In genomic region chr11:71588822-71589545, GRCh38 we compare ENCODE assay signal across 15 cellular contexts. TPM values are rescaled to one million over a fixed set of nuclear protein-coding genes. Genes with fewer than 3 reads are reported as not detected.
DNase-seq lines count a peak whose midpoint lies in the region; ATAC-seq, FAIRE-seq and TF ChIP-seq lines count a peak whose summit lies in the region.
"Not testable (repeated sequence)": the region's sequence is repeated elsewhere in the genome, so short reads cannot be mapped to it uniquely, and the experiment has no call there.
"Had no signal": no experiment of that assay in that cellular context is flagged by ENCODE, and none has a peak within 500 bp of the region (broad histone marks: within the 10 kb centered on the region; RNA-seq: fewer than 3 reads in every experiment).

No MANE protein-coding gene starts in this region.

- not testable (repeated sequence) for H3K27me3 ChIP-seq in CD4-positive, alpha-beta memory T cell (ENCODE audit: insufficient read depth, low read length); HCT116 (ENCODE audit: insufficient read depth, low read length); H1 (replicated peaks in 1 of 4; ENCODE audit: control insufficient read depth in 3 of 4, extremely low read depth in 1 of 4, insufficient read depth in 3 of 4, low read length in 3 of 4); parathyroid adenoma (ENCODE audit: control insufficient read depth, insufficient read depth, low read length)

- H3K9ac ChIP-seq in HCT116 (ENCODE audit: low read length); H1 (replicated peaks in 1 of 4; ENCODE audit: extremely low read depth in 1 of 4, low read depth in 3 of 4, low read length in 3 of 4); parathyroid adenoma: not testable (repeated sequence)

- TF ChIP-seq RAD21 in HCT116 (IDR thresholded peaks at IDR 0.05; ENCODE audit: low read depth) (peak; percentile 54), H1 (IDR thresholded peaks at IDR 0.05 in 1 of 2, conservative IDR thresholded peaks at IDR 0.05 in 1 of 2; ENCODE audit: low read depth in 2 of 2, low read length in 2 of 2) (peak; percentile 27 to 44; a peak in 3 of 4 replicates)

- H2BK120ac ChIP-seq in H1 (replicated peaks; ENCODE audit: low read depth, low read length): not testable (repeated sequence)

- not testable (repeated sequence) for H3K23ac ChIP-seq in H1 (ENCODE audit: insufficient read length)

- not testable (repeated sequence) for H3K27me3 Mint-ChIP-seq in CD4-positive, alpha-beta memory T cell; activated CD4-positive, alpha-beta T cell treated with anti-CD3 and anti-CD28 coated beads, Interleukin-2, amount 10 ng/mL, durations not matched to agents 24 days and 14 days

- H2BK15ac ChIP-seq in H1 (ENCODE audit: low read length): not testable (repeated sequence)

- H2BK12ac ChIP-seq in H1 (ENCODE audit: low read depth, low read length): not testable (repeated sequence)

- not testable (repeated sequence) for TF ChIP-seq POLR2A in HCT116 (IDR thresholded peaks at IDR 0.05; ENCODE audit: borderline replicate concordance, extremely low read depth, insufficient read depth, insufficient read length); H1 (IDR thresholded peaks at IDR 0.05; ENCODE audit: control extremely low read depth in 1 of 2, low read depth in 2 of 2, low read length in 2 of 2)

- CTCF ChIA-PET in CD4-positive, alpha-beta memory T cell (lab: Charles Lee; ENCODE audit: partially characterized antibody); OCI-LY7 (lab: Charles Lee; ENCODE audit: unreplicated experiment): not testable (repeated sequence)
- CTCF ChIA-PET in HCT116 (lab: Charles Lee): interaction anchor here (1.5 kb wide), 1 partner anchor 9 kb away, joined by 7 read pairs; no protein-coding TSS in a partner anchor
- CTCF ChIA-PET in H1 (lab: Charles Lee; ENCODE audit: partially characterized antibody): interaction anchor here (1.2 to 1.6 kb wide), 3 partner anchors 9 to 475 kb away, joined by 3 to 6 read pairs (median 4); no protein-coding TSS in a partner anchor

- not testable (repeated sequence) for H3K9me3 Mint-ChIP-seq in CD4-positive, alpha-beta memory T cell; activated CD4-positive, alpha-beta T cell treated with anti-CD3 and anti-CD28 coated beads, Interleukin-2, amount 10 ng/mL, durations not matched to agents 24 days and 14 days

- H3K79me1 ChIP-seq in H1 (ENCODE audit: low read depth, low read length): not testable (repeated sequence)

- H3K23me2 ChIP-seq in H1 (ENCODE audit: low read depth, low read length): not testable (repeated sequence)

- not testable (repeated sequence) for H3K4me2 ChIP-seq in HCT116 (ENCODE audit: low read length); OCI-LY7 (ENCODE audit: low read length); H1 (ENCODE audit: insufficient read depth in 1 of 2, low read depth in 2 of 2, low read length in 2 of 2); parathyroid adenoma (ENCODE audit: low read length)

- H3K36me3 ChIP-seq in CD4-positive, alpha-beta memory T cell (ENCODE audit: insufficient read depth, low read length); HCT116 (ENCODE audit: control insufficient read depth in 1 of 2, insufficient read depth in 2 of 2, low read length in 2 of 2); OCI-LY7 (ENCODE audit: insufficient read depth, low read length); H1 (ENCODE audit: control insufficient read depth in 2 of 4, insufficient read depth in 4 of 4, low read length in 3 of 4); parathyroid adenoma (ENCODE audit: control insufficient read depth, insufficient read depth, low read length): not testable (repeated sequence)

- H3K18ac ChIP-seq in H1 (ENCODE audit: extremely low read depth, low read length): not testable (repeated sequence)

- H3K9me2 ChIP-seq in HCT116 (ENCODE audit: insufficient read depth); OCI-LY7 (ENCODE audit: insufficient read depth, low read length): not testable (repeated sequence)

- H3K9me3 ChIP-seq in CD4-positive, alpha-beta memory T cell (ENCODE audit: control insufficient read depth in 1 of 2, low read length in 2 of 2); HCT116 (ENCODE audit: control insufficient read depth in 1 of 2, insufficient read depth in 1 of 2, low read depth in 1 of 2, low read length in 2 of 2); OCI-LY7 (ENCODE audit: low read length); H1 (ENCODE audit: insufficient read depth in 2 of 2, low read depth in 1 of 2, low read length in 1 of 2); parathyroid adenoma (ENCODE audit: control insufficient read depth, low read length): not testable (repeated sequence)

- H3K79me2 ChIP-seq in HCT116 (ENCODE audit: insufficient read depth, low read length); OCI-LY7 (ENCODE audit: insufficient read depth, low read depth, low read length); H1 (ENCODE audit: control insufficient read depth in 1 of 2, insufficient read depth in 2 of 2, low read length in 2 of 2); parathyroid adenoma: not testable (repeated sequence)

- H4K20me1 ChIP-seq in HCT116 (ENCODE audit: insufficient read depth); OCI-LY7 (ENCODE audit: insufficient read depth, low read length); H1 (replicated peaks in 1 of 2; ENCODE audit: control insufficient read depth in 1 of 2, insufficient read depth in 2 of 2, low read length in 2 of 2): not testable (repeated sequence)

- H3K4me1 Mint-ChIP-seq in CD4-positive, alpha-beta memory T cell; activated CD4-positive, alpha-beta T cell treated with anti-CD3 and anti-CD28 coated beads, Interleukin-2, amount 10 ng/mL, durations not matched to agents 24 days and 14 days: not testable (repeated sequence)

- DNase-seq in CD4-positive, alpha-beta memory T cell: peak in 3 of 5 donors; percentile 1 to 13 (median 12)
- DNase-seq in HCT116 (ENCODE audit: low read depth, low spot score): peak; percentile 47
- DNase-seq in OCI-LY7 (ENCODE audit: low spot score): peak; percentile 53
- DNase-seq in activated CD4-positive, alpha-beta T cell treated with anti-CD3 and anti-CD28 coated beads, Interleukin-2, amount 10 ng/mL, durations not matched to agents 24 days and 14 days: peak; percentile 82
- peak; percentile 53 to 62 for DNase-seq in activated T-cell treated with anti-CD3 and anti-CD28 coated beads, Interleukin-2, amount 50 U/mL, for 48 hours
- DNase-seq in H1 (ENCODE audit: low read depth in 1 of 2, low spot score in 2 of 2): not testable (repeated sequence)
- DNase-seq in stimulated activated CD4-positive, alpha-beta T cell treated with anti-CD3 and anti-CD28 coated beads, TNF-alpha, amount 100 ng/mL, for 48 hours (ENCODE audit: low read depth in 3 of 3): peak; percentile 23 to 54 (median 35)

- RAD21 ChIA-PET in HCT116 (lab: Charles Lee; ENCODE audit: low non-redundant PET in 1 of 2, low total read pairs in 2 of 2, uncharacterized antibody in 2 of 2, unreplicated experiment in 2 of 2): not testable (repeated sequence)

- POLR2A ChIA-PET in CD4-positive, alpha-beta memory T cell (lab: Charles Lee; ENCODE audit: partially characterized antibody); HCT116 (lab: Charles Lee); OCI-LY7 (lab: Charles Lee); H1 (lab: Charles Lee; ENCODE audit: partially characterized antibody): not testable (repeated sequence)

- not testable (repeated sequence) for ATAC-seq in HCT116

- WGBS in H1 (ENCODE audit: extremely low coverage in 1 of 2, insufficient coverage in 1 of 2, insufficient read length in 1 of 2, insufficient replicate concordance in 2 of 2, low coverage in 1 of 2, low lambda C conversion rate in 2 of 2, missing lambda C conversion rate in 1 of 2), 2 experiments: 61% methylated on average over 11 of the region's 11 CpGs; no CpG with 5 or more reads in 1 of the 2 experiments

- not testable (repeated sequence) for H3K4me1 ChIP-seq in CD4-positive, alpha-beta memory T cell (ENCODE audit: insufficient read depth, low read length); HCT116 (ENCODE audit: control insufficient read depth in 1 of 2, insufficient read depth in 2 of 2, low read length in 2 of 2); OCI-LY7 (ENCODE audit: insufficient read depth, low read length, poor library complexity, severe bottlenecking); H1 (replicated peaks in 1 of 4; ENCODE audit: control insufficient read depth in 3 of 4, insufficient read depth in 4 of 4, low read length in 3 of 4); parathyroid adenoma

- not testable (repeated sequence) for H3K14ac ChIP-seq in H1 (ENCODE audit: insufficient read length)

- not testable (repeated sequence) for H3K4me3 Mint-ChIP-seq in CD4-positive, alpha-beta memory T cell; activated CD4-positive, alpha-beta T cell treated with anti-CD3 and anti-CD28 coated beads, Interleukin-2, amount 10 ng/mL, durations not matched to agents 24 days and 14 days

- H3K4ac ChIP-seq in H1 (replicated peaks; ENCODE audit: insufficient read length, low read depth, low read length): not testable (repeated sequence)

- not testable (repeated sequence) for H3K4me3 ChIP-seq in CD4-positive, alpha-beta memory T cell (ENCODE audit: low read length in 2 of 2); HCT116 (replicated peaks in 1 of 2; ENCODE audit: low read depth in 1 of 2, low read length in 2 of 2); OCI-LY7 (ENCODE audit: low read depth, low read length, poor library complexity, severe bottlenecking); H1 (ENCODE audit: extremely low read depth in 1 of 4, insufficient read depth in 2 of 4, low read depth in 3 of 4, low read length in 4 of 4); parathyroid adenoma (ENCODE audit: low read depth, low read length)

- not testable (repeated sequence) for BruUV-seq in HCT116 (replicated peaks; lab: Mats Ljungman, UMichigan); OCI-LY7 (replicated peaks; lab: Mats Ljungman, UMichigan)

- not testable (repeated sequence) for H4K91ac ChIP-seq in H1 (replicated peaks; ENCODE audit: insufficient read length, low read length)

- TF ChIP-seq EP300 in H1 (IDR thresholded peaks at IDR 0.05; ENCODE audit: borderline replicate concordance in 1 of 2, low read depth in 2 of 2, low read length in 2 of 2): not testable (repeated sequence)

- FAIRE-seq in H1 (lab: Jason Lieb, UNC): not testable (repeated sequence)

- not testable (repeated sequence) for H4K8ac ChIP-seq in H1 (ENCODE audit: extremely low read depth, insufficient read depth, low read length)

- TF ChIP-seq CTCF in HCT116 (IDR thresholded peaks at IDR 0.05 in 2 of 3, conservative IDR thresholded peaks at IDR 0.05 in 1 of 3; ENCODE audit: borderline replicate concordance in 1 of 3, insufficient read depth in 1 of 3, low read depth in 2 of 3, low read length in 2 of 3): peak; percentile 32 to 80 (median 38)
- TF ChIP-seq CTCF in OCI-LY7 (conservative IDR thresholded peaks at IDR 0.05; ENCODE audit: low read length): peak; percentile 57
- TF ChIP-seq CTCF in H1 (IDR thresholded peaks at IDR 0.05; ENCODE audit: control extremely low read depth in 1 of 3, insufficient read depth in 1 of 3, low read depth in 1 of 3, low read length in 3 of 3): peak; percentile 24 to 50 (median 43)
- peak; percentile 17 for TF ChIP-seq CTCF in parathyroid adenoma (IDR thresholded peaks at IDR 0.05)

- H3K36me3 Mint-ChIP-seq in CD4-positive, alpha-beta memory T cell; activated CD4-positive, alpha-beta T cell treated with anti-CD3 and anti-CD28 coated beads, Interleukin-2, amount 10 ng/mL, durations not matched to agents 24 days and 14 days (ENCODE audit: low read depth): not testable (repeated sequence)

- H3K56ac ChIP-seq in H1 (replicated peaks; ENCODE audit: insufficient read length, low read depth, low read length): not testable (repeated sequence)

- not testable (repeated sequence) for H3K27ac ChIP-seq in CD4-positive, alpha-beta memory T cell (ENCODE audit: low read depth, low read length); HCT116 (ENCODE audit: low read depth, low read length); OCI-LY7 (ENCODE audit: low read depth, low read length, poor library complexity, severe bottlenecking); H1 (ENCODE audit: low read depth, low read length); parathyroid adenoma

- intact Hi-C loops in CD4-positive, alpha-beta memory T cell (cut with micrococcal nuclease); HCT116 (cut with micrococcal nuclease); OCI-LY7 (cut with micrococcal nuclease; ENCODE audit: unreplicated experiment); activated CD4-positive, alpha-beta T cell treated with anti-CD3 and anti-CD28 coated beads, Interleukin-2, amount 10 ng/mL, durations not matched to agents 24 days and 14 days (cut with micrococcal nuclease): not testable (repeated sequence)

- H2AFZ ChIP-seq in HCT116 (ENCODE audit: low read depth, low read length, poor library complexity, severe bottlenecking); OCI-LY7 (ENCODE audit: low read length); parathyroid adenoma: not testable (repeated sequence)
- H2AFZ ChIP-seq in H1 (ENCODE audit: low read length): 0 out of 2 replicates have a peak overlapping the region, but pooled peaks have one; percentile 76

- H2BK5ac ChIP-seq in H1 (ENCODE audit: low read depth, low read length): not testable (repeated sequence)

- not testable (repeated sequence) for H2AK5ac ChIP-seq in H1 (ENCODE audit: low read depth, low read length)

- H2BK20ac ChIP-seq in H1 (ENCODE audit: low read length): not testable (repeated sequence)

- H4K5ac ChIP-seq in H1 (ENCODE audit: insufficient read length, low read depth, low read length): not testable (repeated sequence)

- not testable (repeated sequence) for H3K27ac Mint-ChIP-seq in CD4-positive, alpha-beta memory T cell
- H3K27ac Mint-ChIP-seq in activated CD4-positive, alpha-beta T cell treated with anti-CD3 and anti-CD28 coated beads, Interleukin-2, amount 10 ng/mL, durations not matched to agents 24 days and 14 days: peak overlapping the region; percentile 29

RNA-seq across cellular contexts. Expression of gene KRTAP5-11, which starts 6.3 kb away (rescaled TPM):
- total RNA-seq in CD4-positive, alpha-beta memory T cell: not detected
- not detected for polyA plus RNA-seq in CD4-positive, alpha-beta memory T cell
- total RNA-seq in HCT116 (2021; ENCODE audit: unreplicated experiment): not detected
- polyA plus RNA-seq in HCT116 (2012): not detected in 2 replicates
- not detected in 2 replicates for total RNA-seq in OCI-LY7 (2014; rRNA removed; shearing (Covaris generic))
- total RNA-seq in OCI-LY7 (2022): not detected in 2 replicates
- total RNA-seq in activated CD4-positive, alpha-beta T cell treated with anti-CD3 and anti-CD28 coated beads, Interleukin-2, amount 10 ng/mL, durations not matched to agents 24 days and 14 days: not detected in 2 replicates
- total RNA-seq in H1 (2021; fragmentation: NEBNext Ultra II Directional; extraction: Animal tissue kit (Norgen Biotek cat#: 25700)): not detected in 2 replicates
- polyA plus RNA-seq in H1 (2011; rRNA removed): not detected in 2 replicates
- not detected for polyA plus RNA-seq in H1 (2011; cell fraction: cytosol; rRNA removed)
- not detected for polyA plus RNA-seq in H1 (2011; cell fraction: nucleus; rRNA removed)
- 0.33 TPM in 1 of 4 replicates, not detected in the others for polyA plus RNA-seq in H1 (2012, experiment 1 of 2)
- polyA plus RNA-seq in H1 (2012, experiment 2 of 2): not detected
- polyA plus RNA-seq in H1 (2013, experiment 1 of 2): not detected
- polyA plus RNA-seq in H1 (2013, experiment 2 of 2): not detected
- not detected in 2 replicates for polyA minus RNA-seq in H1 (2011; rRNA and poly(A)+ RNA removed)
- polyA minus RNA-seq in H1 (2011; cell fraction: cytosol; rRNA and poly(A)+ RNA removed): not detected
- not detected for polyA minus RNA-seq in H1 (2011; cell fraction: nucleus; rRNA and poly(A)+ RNA removed)
- total RNA-seq: activated B cell treated with CpG ODN at 0.5 μM for 24 hours, adrenal gland, cerebellum, H4, kidney, mucosa of descending colon, testis had no signal
- polyA plus RNA-seq: adrenal gland had no signal

RNA-seq across cellular contexts. Expression of gene KRTAP5-10, which starts 23.6 kb away (rescaled TPM):
- total RNA-seq in CD4-positive, alpha-beta memory T cell: not detected
- polyA plus RNA-seq in CD4-positive, alpha-beta memory T cell: not detected
- total RNA-seq in HCT116 (2021; ENCODE audit: unreplicated experiment): 0.20 TPM
- 0.05 TPM in 1 of 2 replicates, not detected in the other for polyA plus RNA-seq in HCT116 (2012)
- total RNA-seq in OCI-LY7 (2014; rRNA removed; shearing (Covaris generic)): not detected in 2 replicates
- not detected in 2 replicates for total RNA-seq in OCI-LY7 (2022)
- total RNA-seq in activated CD4-positive, alpha-beta T cell treated with anti-CD3 and anti-CD28 coated beads, Interleukin-2, amount 10 ng/mL, durations not matched to agents 24 days and 14 days: not detected in 2 replicates
- not detected in 2 replicates for total RNA-seq in H1 (2021; fragmentation: NEBNext Ultra II Directional; extraction: Animal tissue kit (Norgen Biotek cat#: 25700))
- 0.11 and 0.12 TPM in 2 replicates for polyA plus RNA-seq in H1 (2011; rRNA removed)
- polyA plus RNA-seq in H1 (2011; cell fraction: cytosol; rRNA removed): 0.10 TPM
- 0.53 TPM for polyA plus RNA-seq in H1 (2011; cell fraction: nucleus; rRNA removed)
- polyA plus RNA-seq in H1 (2012, experiment 1 of 2): not detected in 4 replicates
- not detected for polyA plus RNA-seq in H1 (2012, experiment 2 of 2)
- 0.04 TPM for polyA plus RNA-seq in H1 (2013, experiment 1 of 2)
- polyA plus RNA-seq in H1 (2013, experiment 2 of 2): not detected
- polyA minus RNA-seq in H1 (2011; rRNA and poly(A)+ RNA removed): 0.24 TPM in 1 of 2 replicates, not detected in the other
- polyA minus RNA-seq in H1 (2011; cell fraction: cytosol; rRNA and poly(A)+ RNA removed): not detected
- polyA minus RNA-seq in H1 (2011; cell fraction: nucleus; rRNA and poly(A)+ RNA removed): not detected
- total RNA-seq: adrenal gland, cerebellum, H4, kidney, testis had no signal

RNA-seq across cellular contexts. Expression of gene KRTAP5-9, which starts 40.8 kb away (rescaled TPM):
- not detected for total RNA-seq in CD4-positive, alpha-beta memory T cell
- not detected for polyA plus RNA-seq in CD4-positive, alpha-beta memory T cell
- total RNA-seq in HCT116 (2021; ENCODE audit: unreplicated experiment) (0.27 TPM), OCI-LY7 (2022) (not detected in 2 replicates)
- 0.07 TPM in 1 of 2 replicates, not detected in the other for polyA plus RNA-seq in HCT116 (2012)
- total RNA-seq in OCI-LY7 (2014; rRNA removed; shearing (Covaris generic)): not detected in 2 replicates
- not detected in 2 replicates for total RNA-seq in activated CD4-positive, alpha-beta T cell treated with anti-CD3 and anti-CD28 coated beads, Interleukin-2, amount 10 ng/mL, durations not matched to agents 24 days and 14 days
- total RNA-seq in H1 (2021; fragmentation: NEBNext Ultra II Directional; extraction: Animal tissue kit (Norgen Biotek cat#: 25700)): not detected in 2 replicates
- 0.11 TPM in 1 of 2 replicates, not detected in the other for polyA plus RNA-seq in H1 (2011; rRNA removed)
- not detected for polyA plus RNA-seq in H1 (2011; cell fraction: cytosol; rRNA removed)
- polyA plus RNA-seq in H1 (2011; cell fraction: nucleus; rRNA removed): 0.36 TPM
- not detected in 4 replicates for polyA plus RNA-seq in H1 (2012, experiment 1 of 2)
- polyA plus RNA-seq in H1 (2012, experiment 2 of 2): not detected
- polyA plus RNA-seq in H1 (2013, experiment 1 of 2): not detected
- not detected for polyA plus RNA-seq in H1 (2013, experiment 2 of 2)
- not detected in 2 replicates for polyA minus RNA-seq in H1 (2011; rRNA and poly(A)+ RNA removed)
- polyA minus RNA-seq in H1 (2011; cell fraction: cytosol; rRNA and poly(A)+ RNA removed): not detected
- not detected for polyA minus RNA-seq in H1 (2011; cell fraction: nucleus; rRNA and poly(A)+ RNA removed)
- total RNA-seq: cerebellum, H4 had no signal

RNA-seq across cellular contexts. Expression of gene KRTAP5-8, which starts 51.2 kb away (rescaled TPM):
- not detected for total RNA-seq in CD4-positive, alpha-beta memory T cell
- polyA plus RNA-seq in CD4-positive, alpha-beta memory T cell: not detected
- total RNA-seq in HCT116 (2021; ENCODE audit: unreplicated experiment) (not detected), OCI-LY7 (2022) (not detected in 2 replicates)
- 0.07 TPM in 1 of 2 replicates, not detected in the other for polyA plus RNA-seq in HCT116 (2012)
- not detected in 2 replicates for total RNA-seq in OCI-LY7 (2014; rRNA removed; shearing (Covaris generic))
- not detected in 2 replicates for total RNA-seq in activated CD4-positive, alpha-beta T cell treated with anti-CD3 and anti-CD28 coated beads, Interleukin-2, amount 10 ng/mL, durations not matched to agents 24 days and 14 days
- total RNA-seq in H1 (2021; fragmentation: NEBNext Ultra II Directional; extraction: Animal tissue kit (Norgen Biotek cat#: 25700)): not detected in 2 replicates
- 0.06 TPM in 1 of 2 replicates, not detected in the other for polyA plus RNA-seq in H1 (2011; rRNA removed)
- not detected for polyA plus RNA-seq in H1 (2011; cell fraction: cytosol; rRNA removed)
- 0.13 TPM for polyA plus RNA-seq in H1 (2011; cell fraction: nucleus; rRNA removed)
- polyA plus RNA-seq in H1 (2012, experiment 1 of 2): not detected in 4 replicates
- not detected for polyA plus RNA-seq in H1 (2012, experiment 2 of 2)
- polyA plus RNA-seq in H1 (2013, experiment 1 of 2): not detected
- polyA plus RNA-seq in H1 (2013, experiment 2 of 2): not detected
- polyA minus RNA-seq in H1 (2011; rRNA and poly(A)+ RNA removed): 0.29 TPM in 1 of 2 replicates, not detected in the other
- not detected for polyA minus RNA-seq in H1 (2011; cell fraction: cytosol; rRNA and poly(A)+ RNA removed)
- not detected for polyA minus RNA-seq in H1 (2011; cell fraction: nucleus; rRNA and poly(A)+ RNA removed)
- total RNA-seq: cerebellum, H4 had no signal
- polyA plus RNA-seq: adrenal gland had no signal
